Comparison of ENCODE assay signal across 8 cellular contexts in the genomic region with DNA sequence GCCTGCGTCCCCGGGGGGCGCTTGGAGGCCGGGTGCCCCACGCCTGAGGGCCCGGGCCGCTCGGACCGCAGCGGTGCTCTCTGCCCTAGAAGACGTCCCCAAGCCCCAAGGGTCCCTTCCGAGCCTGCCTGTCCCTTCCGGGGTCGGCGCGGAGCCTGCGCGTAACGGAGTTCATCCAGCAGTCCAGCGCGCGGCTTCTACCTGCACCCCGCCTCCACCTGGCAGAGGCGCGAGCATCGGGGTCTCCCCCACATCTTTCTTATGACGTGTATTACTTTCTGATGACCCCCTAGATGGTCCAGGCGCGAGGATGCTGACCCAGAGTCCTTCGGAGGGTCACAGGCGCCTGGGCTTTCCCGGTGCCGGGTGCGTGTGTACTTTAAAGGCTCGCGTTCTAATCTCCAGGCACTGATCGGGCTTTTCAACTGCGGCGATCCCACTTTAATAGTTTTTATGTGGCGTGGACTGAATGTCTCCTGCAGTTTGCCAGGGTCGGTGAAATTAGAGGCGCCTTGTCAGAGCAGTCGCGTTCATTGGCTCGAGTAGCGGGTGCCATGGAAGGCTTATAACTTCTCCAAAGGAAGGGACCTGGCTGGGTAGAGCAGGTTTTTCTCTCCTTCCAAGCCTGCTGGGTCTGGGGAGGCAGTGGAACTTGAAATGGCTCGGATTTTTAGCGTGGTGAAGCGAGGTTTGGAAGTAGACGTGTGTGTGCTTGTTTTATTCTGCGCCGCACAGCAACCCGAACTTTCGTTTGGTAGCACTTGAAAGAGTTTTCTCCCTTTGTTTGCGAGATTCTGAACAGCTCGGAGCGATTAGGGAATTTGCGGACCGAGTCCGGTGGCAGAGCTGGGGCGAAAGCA. TPM values are rescaled to one million over a fixed set of nuclear protein-coding genes. Genes with fewer than 3 reads are reported as not detected.
DNase-seq lines count a peak whose midpoint lies in the region; ATAC-seq, FAIRE-seq and TF ChIP-seq lines count a peak whose summit lies in the region.

No MANE protein-coding gene starts in this region.

- BruUV-seq in PC-3 (replicated peaks; lab: Mats Ljungman, UMichigan): no TSS peak

- H3K4me2 ChIP-seq in PC-3 (ENCODE audit: low read length) (peak overlapping the region; percentile 92), trophoblast cell (ENCODE audit: low read length) (peak overlapping the region; percentile 100)

- DNase-seq in ELF-1 (ENCODE audit: low read depth, low spot score) (peak; percentile 49), PC-3 (no peak), frontal cortex (ENCODE audit: low spot score in 2 of 2) (peak; percentile 7 to 12), trophoblast cell (no peak), activated gamma-delta T cell treated with Interleukin-2 at 50 U/mL for 16 hours (no peak)

- H3F3A ChIP-seq in PC-3 (ENCODE audit: low read length, unreplicated experiment): no peaks in the 10 kb centered on the region

- no peaks in the 10 kb centered on the region for H3K9me2 ChIP-seq in PC-3 (replicated peaks; ENCODE audit: low read length)

- peaks cover 60% of the 10 kb centered on the region for H3K79me2 ChIP-seq in PC-3 (ENCODE audit: low read length)
- H3K79me2 ChIP-seq in trophoblast cell (ENCODE audit: control insufficient read depth, insufficient read depth, low read length, poor library complexity): no peaks in the 10 kb centered on the region

- H2BK5ac ChIP-seq in trophoblast cell (ENCODE audit: low read depth, low read length, poor library complexity): no peak overlapping the region

- no peak overlapping the region for H2AK5ac ChIP-seq in trophoblast cell (ENCODE audit: low read length)

- no peak overlapping the region for H3K4ac ChIP-seq in trophoblast cell (ENCODE audit: low read depth, low read length)

- H3K27ac ChIP-seq in PC-3 (ENCODE audit: low read length) (no peak overlapping the region; the same call in 1 of the 2 replicates), trophoblast cell (ENCODE audit: low read depth, low read length) (no peak overlapping the region)

- WGBS in trophoblast cell (ENCODE audit: extremely low coverage, insufficient coverage, insufficient read length): no CpG with 5 or more reads among the region's 61 CpGs

- H3K36me3 ChIP-seq in PC-3 (ENCODE audit: low read depth, low read length) (no peaks in the 10 kb centered on the region), trophoblast cell (ENCODE audit: control insufficient read depth in 1 of 2, insufficient read depth in 2 of 2, low read length in 2 of 2) (no peaks in the 10 kb centered on the region)

- no peak for TF ChIP-seq CTCF in PC-3 (conservative IDR thresholded peaks at IDR 0.05; ENCODE audit: low read depth, low read length)

- H3K9me3 ChIP-seq in PC-3 (ENCODE audit: low read length): no peaks in the 10 kb centered on the region
- H3K9me3 ChIP-seq in trophoblast cell (ENCODE audit: insufficient read depth, low read depth, low read length): no peaks in the 10 kb centered on the region

- no peak overlapping the region for H2AFZ ChIP-seq in PC-3 (ENCODE audit: low read length)
- H2AFZ ChIP-seq in trophoblast cell (ENCODE audit: insufficient read depth, low read length, poor library complexity): peak overlapping the region; percentile 85

- ATAC-seq in PC-3: no peak
- ATAC-seq in HG02623 (IDR thresholded peaks at IDR 0.05; ENCODE audit: unreplicated experiment): no peak
- ATAC-seq in HG02798 (IDR thresholded peaks at IDR 0.05; ENCODE audit: poor library complexity, unreplicated experiment): no peak
- no peak for ATAC-seq in HG03378 (IDR thresholded peaks at IDR 0.05; ENCODE audit: unreplicated experiment)

- no peak overlapping the region for H2BK120ac ChIP-seq in trophoblast cell (ENCODE audit: insufficient read depth, low read length, poor library complexity)

- H3K18ac ChIP-seq in trophoblast cell (ENCODE audit: low read length): no peak overlapping the region

- H3K4me1 ChIP-seq in PC-3 (ENCODE audit: insufficient read depth, low read length) (peaks cover 53% of the 10 kb centered on the region), trophoblast cell (ENCODE audit: control insufficient read depth in 1 of 2, insufficient read depth in 2 of 2, low read length in 2 of 2) (peaks cover 8 to 11% of the 10 kb centered on the region in 2 experiments)

- peak overlapping the region; percentile 87 for H3K9ac ChIP-seq in PC-3 (ENCODE audit: low read length)
- H3K9ac ChIP-seq in trophoblast cell (ENCODE audit: low read length): no peak overlapping the region

- no peak overlapping the region for H4K12ac ChIP-seq in trophoblast cell (ENCODE audit: low read depth, low read length)

- no peaks in the 10 kb centered on the region for H3K79me1 ChIP-seq in trophoblast cell (ENCODE audit: low read length)

- no peak overlapping the region for H4K8ac ChIP-seq in trophoblast cell (ENCODE audit: low read depth, low read length)

- H4K91ac ChIP-seq in trophoblast cell (ENCODE audit: low read depth, low read length): no peak overlapping the region

- peak overlapping the region; percentile 92 for H3K4me3 ChIP-seq in PC-3 (ENCODE audit: low read length)
- peak overlapping the region; percentile 67 for H3K4me3 ChIP-seq in trophoblast cell (ENCODE audit: low read depth, low read length)

- H3K27me3 ChIP-seq in PC-3 (ENCODE audit: low read length) (no peaks in the 10 kb centered on the region), trophoblast cell (ENCODE audit: insufficient read depth, low read length) (peaks cover 35% of the 10 kb centered on the region)

- H4K20me1 ChIP-seq in PC-3 (ENCODE audit: low read length): no peaks in the 10 kb centered on the region

- intact Hi-C loops in PC-3 (cut with micrococcal nuclease): loop anchor here (5.0 kb wide), 2 partner anchors 55 to 100 kb away; no protein-coding TSS in a partner anchor

- POLR2A ChIA-PET in PC-3 (lab: Charles Lee; ENCODE audit: unreplicated experiment): no interaction called here

- FAIRE-seq in frontal cortex (lab: Jason Lieb, UNC): no peak

- H2BK12ac ChIP-seq in trophoblast cell (ENCODE audit: low read length): no peak overlapping the region

- CTCF ChIA-PET in PC-3 (lab: Charles Lee): interaction anchor here (0.7 kb wide), 1 partner anchor 30 kb away, joined by 4 read pairs; no protein-coding TSS in a partner anchor

- H3K14ac ChIP-seq in trophoblast cell (ENCODE audit: low read length): no peak overlapping the region

- no peak overlapping the region for H3K23ac ChIP-seq in trophoblast cell (ENCODE audit: low read length)

RNA-seq across cellular contexts. Expression of gene EYA4, which starts 1.0 kb away (rescaled TPM):
- total RNA-seq in PC-3 (2014; rRNA removed) (10.0 and 11.6 TPM in 2 replicates), frontal cortex (0.41 TPM)
- 0.10 and 0.12 TPM in 2 replicates for polyA plus RNA-seq in trophoblast cell (2013)

Comparison
In these comparisons a context has a peak if more than half of its experiments do, and no peak if none do; other contexts are left out.
1. DNase-seq: peak in ELF-1 (single experiment) and frontal cortex (2 of 2); none in PC-3 (single experiment), trophoblast cell (0 of 2) and activated gamma-delta T cell treated with Interleukin-2 at 50 U/mL for 16 hours (single experiment).